Comparison of ENCODE assay signal across 1 cellular context in the genomic region with DNA sequence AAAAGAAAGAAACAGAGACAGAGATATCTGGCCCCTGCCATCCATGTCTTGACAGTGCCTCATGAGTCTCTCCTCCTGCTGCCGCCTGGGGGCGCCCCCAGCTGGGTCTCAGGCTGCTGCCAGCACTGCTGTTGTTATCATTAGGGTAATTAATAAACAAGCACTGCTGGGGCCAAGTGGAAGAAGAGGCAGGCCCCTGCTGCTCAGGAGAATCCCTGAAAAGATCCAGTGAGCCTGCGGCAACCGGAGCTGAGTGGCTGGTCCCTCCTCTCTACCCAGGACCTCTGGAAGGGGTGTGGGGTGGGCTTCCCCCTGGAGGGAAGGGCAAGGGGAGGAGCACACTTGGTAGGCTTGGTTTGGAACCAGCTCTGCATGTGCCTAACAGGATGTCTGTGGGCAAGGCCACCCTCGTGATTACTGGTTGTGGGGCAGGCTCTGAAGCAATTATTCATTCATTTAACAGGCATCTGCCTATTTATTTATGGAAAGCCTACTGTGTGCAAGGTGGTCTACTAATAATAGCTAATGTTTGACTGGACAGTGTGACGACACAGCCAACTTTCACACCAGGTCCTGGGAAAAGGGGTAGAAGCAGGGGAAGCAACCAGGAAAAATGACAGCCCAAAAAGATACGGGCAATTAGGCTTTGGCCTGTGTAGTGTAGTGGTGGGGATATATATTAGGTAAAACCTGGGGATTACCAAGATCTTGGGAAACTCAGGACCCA.
TF ChIP-seq lines count a peak whose summit lies in the region.

No MANE protein-coding gene starts in this region.

TF ChIP-seq in HepG2, 621 proteins besides CTCF, POLR2A, EP300 and RAD21 (continued from another document and continues in another):
- TF ChIP-seq, protein P1, sequence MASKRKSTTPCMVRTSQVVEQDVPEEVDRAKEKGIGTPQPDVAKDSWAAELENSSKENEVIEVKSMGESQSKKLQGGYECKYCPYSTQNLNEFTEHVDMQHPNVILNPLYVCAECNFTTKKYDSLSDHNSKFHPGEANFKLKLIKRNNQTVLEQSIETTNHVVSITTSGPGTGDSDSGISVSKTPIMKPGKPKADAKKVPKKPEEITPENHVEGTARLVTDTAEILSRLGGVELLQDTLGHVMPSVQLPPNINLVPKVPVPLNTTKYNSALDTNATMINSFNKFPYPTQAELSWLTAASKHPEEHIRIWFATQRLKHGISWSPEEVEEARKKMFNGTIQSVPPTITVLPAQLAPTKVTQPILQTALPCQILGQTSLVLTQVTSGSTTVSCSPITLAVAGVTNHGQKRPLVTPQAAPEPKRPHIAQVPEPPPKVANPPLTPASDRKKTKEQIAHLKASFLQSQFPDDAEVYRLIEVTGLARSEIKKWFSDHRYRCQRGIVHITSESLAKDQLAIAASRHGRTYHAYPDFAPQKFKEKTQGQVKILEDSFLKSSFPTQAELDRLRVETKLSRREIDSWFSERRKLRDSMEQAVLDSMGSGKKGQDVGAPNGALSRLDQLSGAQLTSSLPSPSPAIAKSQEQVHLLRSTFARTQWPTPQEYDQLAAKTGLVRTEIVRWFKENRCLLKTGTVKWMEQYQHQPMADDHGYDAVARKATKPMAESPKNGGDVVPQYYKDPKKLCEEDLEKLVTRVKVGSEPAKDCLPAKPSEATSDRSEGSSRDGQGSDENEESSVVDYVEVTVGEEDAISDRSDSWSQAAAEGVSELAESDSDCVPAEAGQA (IDR thresholded peaks at IDR 0.05; ENCODE audit: low read depth) = 0 out of 2 replicates have a peak, but pooled peaks have one; percentile 21
- TF ChIP-seq, protein P1 (CRISPR knock-in tag; IDR thresholded peaks at IDR 0.05; ENCODE audit: borderline replicate concordance) = no peak
- TF ChIP-seq REPIN1 (CRISPR knock-in tag; IDR thresholded peaks at IDR 0.05; ENCODE audit: borderline replicate concordance, low read depth) (peak; percentile 53; the same call in 1 of the 2 replicates), ZFY (CRISPR knock-in tag; IDR thresholded peaks at IDR 0.05) (no peak), SUZ12 (IDR thresholded peaks at IDR 0.05; ENCODE audit: low read depth, low read length) (no peak), ZNF331 (CRISPR knock-in tag; IDR thresholded peaks at IDR 0.05) (0 out of 2 replicates have a peak, but pooled peaks have one; percentile 19), PHF20 (CRISPR knock-in tag; IDR thresholded peaks at IDR 0.05) (no peak), ZNF337 (CRISPR knock-in tag; IDR thresholded peaks at IDR 0.05; ENCODE audit: borderline replicate concordance, low read depth) (no peak), GTF2F1 (IDR thresholded peaks at IDR 0.05; ENCODE audit: low read length) (no peak), SALL1 (CRISPR knock-in tag; IDR thresholded peaks at IDR 0.05) (peak; percentile 39; the same call in 1 of the 2 replicates), FOXK1 (CRISPR knock-in tag; IDR thresholded peaks at IDR 0.05; ENCODE audit: borderline replicate concordance, low read depth) (peak; percentile 48; the same call in 1 of the 2 replicates), SAP130 (CRISPR knock-in tag; IDR thresholded peaks at IDR 0.05; ENCODE audit: low read depth) (peak; percentile 43; the same call in 1 of the 2 replicates), MEF2D (CRISPR knock-in tag; IDR thresholded peaks at IDR 0.05) (0 out of 2 replicates have a peak, but pooled peaks have one; percentile 17), EZH2 (conservative IDR thresholded peaks at IDR 0.05; ENCODE audit: low read depth, low read length) (no peak)
- TF ChIP-seq, protein P2, sequence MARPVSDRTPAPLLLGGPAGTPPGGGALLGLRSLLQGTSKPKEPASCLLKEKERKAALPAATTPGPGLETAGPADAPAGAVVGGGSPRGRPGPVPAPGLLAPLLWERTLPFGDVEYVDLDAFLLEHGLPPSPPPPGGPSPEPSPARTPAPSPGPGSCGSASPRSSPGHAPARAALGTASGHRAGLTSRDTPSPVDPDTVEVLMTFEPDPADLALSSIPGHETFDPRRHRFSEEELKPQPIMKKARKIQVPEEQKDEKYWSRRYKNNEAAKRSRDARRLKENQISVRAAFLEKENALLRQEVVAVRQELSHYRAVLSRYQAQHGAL (CRISPR knock-in tag; IDR thresholded peaks at IDR 0.05; ENCODE audit: not compliant biosample characterization) = no peak
- TF ChIP-seq, protein P3, sequence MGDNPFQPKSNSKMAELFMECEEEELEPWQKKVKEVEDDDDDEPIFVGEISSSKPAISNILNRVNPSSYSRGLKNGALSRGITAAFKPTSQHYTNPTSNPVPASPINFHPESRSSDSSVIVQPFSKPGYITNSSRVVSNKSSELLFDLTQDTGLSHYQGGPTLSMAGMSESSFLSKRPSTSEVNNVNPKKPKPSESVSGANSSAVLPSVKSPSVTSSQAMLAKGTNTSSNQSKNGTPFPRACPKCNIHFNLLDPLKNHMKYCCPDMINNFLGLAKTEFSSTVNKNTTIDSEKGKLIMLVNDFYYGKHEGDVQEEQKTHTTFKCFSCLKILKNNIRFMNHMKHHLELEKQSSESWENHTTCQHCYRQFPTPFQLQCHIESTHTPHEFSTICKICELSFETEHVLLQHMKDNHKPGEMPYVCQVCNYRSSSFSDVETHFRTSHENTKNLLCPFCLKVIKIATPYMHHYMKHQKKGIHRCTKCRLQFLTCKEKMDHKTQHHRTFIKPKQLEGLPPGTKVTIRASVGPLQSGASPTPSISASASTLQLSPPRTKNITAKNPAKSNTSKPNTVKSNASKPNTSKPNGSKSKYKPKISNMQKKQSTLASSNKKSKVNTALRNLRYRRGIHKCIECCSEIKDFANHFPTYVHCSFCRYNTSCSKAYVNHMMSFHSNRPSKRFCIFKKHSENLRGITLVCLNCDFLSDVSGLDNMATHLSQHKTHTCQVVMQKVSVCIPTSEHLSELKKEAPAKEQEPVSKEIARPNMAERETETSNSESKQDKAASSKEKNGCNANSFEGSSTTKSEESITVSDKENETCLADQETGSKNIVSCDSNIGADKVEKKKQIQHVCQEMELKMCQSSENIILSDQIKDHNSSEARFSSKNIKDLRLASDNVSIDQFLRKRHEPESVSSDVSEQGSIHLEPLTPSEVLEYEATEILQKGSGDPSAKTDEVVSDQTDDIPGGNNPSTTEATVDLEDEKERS (CRISPR knock-in tag; IDR thresholded peaks at IDR 0.05) = no peak
- TF ChIP-seq, protein P4, sequence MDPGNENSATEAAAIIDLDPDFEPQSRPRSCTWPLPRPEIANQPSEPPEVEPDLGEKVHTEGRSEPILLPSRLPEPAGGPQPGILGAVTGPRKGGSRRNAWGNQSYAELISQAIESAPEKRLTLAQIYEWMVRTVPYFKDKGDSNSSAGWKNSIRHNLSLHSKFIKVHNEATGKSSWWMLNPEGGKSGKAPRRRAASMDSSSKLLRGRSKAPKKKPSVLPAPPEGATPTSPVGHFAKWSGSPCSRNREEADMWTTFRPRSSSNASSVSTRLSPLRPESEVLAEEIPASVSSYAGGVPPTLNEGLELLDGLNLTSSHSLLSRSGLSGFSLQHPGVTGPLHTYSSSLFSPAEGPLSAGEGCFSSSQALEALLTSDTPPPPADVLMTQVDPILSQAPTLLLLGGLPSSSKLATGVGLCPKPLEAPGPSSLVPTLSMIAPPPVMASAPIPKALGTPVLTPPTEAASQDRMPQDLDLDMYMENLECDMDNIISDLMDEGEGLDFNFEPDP (CRISPR knock-in tag; conservative IDR thresholded peaks at IDR 0.05) = no peak
- TF ChIP-seq, protein P5, sequence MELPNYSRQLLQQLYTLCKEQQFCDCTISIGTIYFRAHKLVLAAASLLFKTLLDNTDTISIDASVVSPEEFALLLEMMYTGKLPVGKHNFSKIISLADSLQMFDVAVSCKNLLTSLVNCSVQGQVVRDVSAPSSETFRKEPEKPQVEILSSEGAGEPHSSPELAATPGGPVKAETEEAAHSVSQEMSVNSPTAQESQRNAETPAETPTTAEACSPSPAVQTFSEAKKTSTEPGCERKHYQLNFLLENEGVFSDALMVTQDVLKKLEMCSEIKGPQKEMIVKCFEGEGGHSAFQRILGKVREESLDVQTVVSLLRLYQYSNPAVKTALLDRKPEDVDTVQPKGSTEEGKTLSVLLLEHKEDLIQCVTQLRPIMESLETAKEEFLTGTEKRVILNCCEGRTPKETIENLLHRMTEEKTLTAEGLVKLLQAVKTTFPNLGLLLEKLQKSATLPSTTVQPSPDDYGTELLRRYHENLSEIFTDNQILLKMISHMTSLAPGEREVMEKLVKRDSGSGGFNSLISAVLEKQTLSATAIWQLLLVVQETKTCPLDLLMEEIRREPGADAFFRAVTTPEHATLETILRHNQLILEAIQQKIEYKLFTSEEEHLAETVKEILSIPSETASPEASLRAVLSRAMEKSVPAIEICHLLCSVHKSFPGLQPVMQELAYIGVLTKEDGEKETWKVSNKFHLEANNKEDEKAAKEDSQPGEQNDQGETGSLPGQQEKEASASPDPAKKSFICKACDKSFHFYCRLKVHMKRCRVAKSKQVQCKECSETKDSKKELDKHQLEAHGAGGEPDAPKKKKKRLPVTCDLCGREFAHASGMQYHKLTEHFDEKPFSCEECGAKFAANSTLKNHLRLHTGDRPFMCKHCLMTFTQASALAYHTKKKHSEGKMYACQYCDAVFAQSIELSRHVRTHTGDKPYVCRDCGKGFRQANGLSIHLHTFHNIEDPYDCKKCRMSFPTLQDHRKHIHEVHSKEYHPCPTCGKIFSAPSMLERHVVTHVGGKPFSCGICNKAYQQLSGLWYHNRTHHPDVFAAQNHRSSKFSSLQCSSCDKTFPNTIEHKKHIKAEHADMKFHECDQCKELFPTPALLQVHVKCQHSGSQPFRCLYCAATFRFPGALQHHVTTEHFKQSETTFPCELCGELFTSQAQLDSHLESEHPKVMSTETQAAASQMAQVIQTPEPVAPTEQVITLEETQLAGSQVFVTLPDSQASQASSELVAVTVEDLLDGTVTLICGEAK (IDR thresholded peaks at IDR 0.05) = no peak
- TF ChIP-seq, protein P5 (CRISPR knock-in tag; IDR thresholded peaks at IDR 0.05) = no peak
- TF ChIP-seq, protein P6, sequence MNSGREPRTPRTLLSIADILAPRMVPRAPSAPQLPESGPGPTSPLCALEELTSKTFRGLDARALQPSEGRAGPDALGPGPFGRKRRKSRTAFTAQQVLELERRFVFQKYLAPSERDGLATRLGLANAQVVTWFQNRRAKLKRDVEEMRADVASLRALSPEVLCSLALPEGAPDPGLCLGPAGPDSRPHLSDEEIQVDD (CRISPR knock-in tag; IDR thresholded peaks at IDR 0.05; ENCODE audit: borderline replicate concordance) = no peak
- TF ChIP-seq, protein P7, sequence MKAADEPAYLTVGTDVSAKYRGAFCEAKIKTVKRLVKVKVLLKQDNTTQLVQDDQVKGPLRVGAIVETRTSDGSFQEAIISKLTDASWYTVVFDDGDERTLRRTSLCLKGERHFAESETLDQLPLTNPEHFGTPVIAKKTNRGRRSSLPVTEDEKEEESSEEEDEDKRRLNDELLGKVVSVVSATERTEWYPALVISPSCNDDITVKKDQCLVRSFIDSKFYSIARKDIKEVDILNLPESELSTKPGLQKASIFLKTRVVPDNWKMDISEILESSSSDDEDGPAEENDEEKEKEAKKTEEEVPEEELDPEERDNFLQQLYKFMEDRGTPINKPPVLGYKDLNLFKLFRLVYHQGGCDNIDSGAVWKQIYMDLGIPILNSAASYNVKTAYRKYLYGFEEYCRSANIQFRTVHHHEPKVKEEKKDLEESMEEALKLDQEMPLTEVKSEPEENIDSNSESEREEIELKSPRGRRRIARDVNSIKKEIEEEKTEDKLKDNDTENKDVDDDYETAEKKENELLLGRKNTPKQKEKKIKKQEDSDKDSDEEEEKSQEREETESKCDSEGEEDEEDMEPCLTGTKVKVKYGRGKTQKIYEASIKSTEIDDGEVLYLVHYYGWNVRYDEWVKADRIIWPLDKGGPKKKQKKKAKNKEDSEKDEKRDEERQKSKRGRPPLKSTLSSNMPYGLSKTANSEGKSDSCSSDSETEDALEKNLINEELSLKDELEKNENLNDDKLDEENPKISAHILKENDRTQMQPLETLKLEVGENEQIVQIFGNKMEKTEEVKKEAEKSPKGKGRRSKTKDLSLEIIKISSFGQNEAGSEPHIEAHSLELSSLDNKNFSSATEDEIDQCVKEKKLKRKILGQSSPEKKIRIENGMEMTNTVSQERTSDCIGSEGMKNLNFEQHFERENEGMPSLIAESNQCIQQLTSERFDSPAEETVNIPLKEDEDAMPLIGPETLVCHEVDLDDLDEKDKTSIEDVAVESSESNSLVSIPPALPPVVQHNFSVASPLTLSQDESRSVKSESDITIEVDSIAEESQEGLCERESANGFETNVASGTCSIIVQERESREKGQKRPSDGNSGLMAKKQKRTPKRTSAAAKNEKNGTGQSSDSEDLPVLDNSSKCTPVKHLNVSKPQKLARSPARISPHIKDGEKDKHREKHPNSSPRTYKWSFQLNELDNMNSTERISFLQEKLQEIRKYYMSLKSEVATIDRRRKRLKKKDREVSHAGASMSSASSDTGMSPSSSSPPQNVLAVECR (CRISPR knock-in tag; IDR thresholded peaks at IDR 0.05; ENCODE audit: borderline replicate concordance) = peak; percentile 44; the same call in 1 of the 2 replicates
